In the genomic region with DNA sequence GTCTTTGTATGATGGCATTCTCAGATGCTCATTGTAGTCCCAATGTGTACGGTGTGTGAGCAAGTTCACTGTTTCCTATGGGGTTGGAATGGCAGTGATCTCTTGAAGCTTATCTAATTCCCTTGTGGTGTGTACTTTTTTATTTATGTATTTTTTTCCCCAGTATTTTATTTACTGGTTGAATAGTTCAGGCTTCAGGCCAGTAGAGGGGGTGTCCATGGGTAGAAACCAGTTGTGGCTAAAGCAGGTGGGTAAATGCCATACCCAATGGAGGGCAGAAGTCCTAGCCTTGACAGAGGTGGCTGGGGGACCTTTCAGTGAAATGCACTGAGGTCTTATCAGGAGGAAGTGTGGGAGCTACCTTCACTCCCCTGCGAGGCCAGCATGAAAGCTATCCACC, we compare ENCODE assay signal across 13 cellular contexts.
DNase-seq lines count a peak whose midpoint lies in the region; ATAC-seq and TF ChIP-seq lines count a peak whose summit lies in the region.
"Had no signal": no experiment of that assay in that cellular context is flagged by ENCODE, and none has a peak within 500 bp of the region (broad histone marks: within the 10 kb centered on the region; RNA-seq: fewer than 3 reads in every experiment).

No MANE protein-coding gene starts in this region.

- no peaks in the 10 kb centered on the region for H3K9me3 ChIP-seq in IMR-90 (ENCODE audit: control insufficient read depth, insufficient read depth, low read length)

- H2AK5ac ChIP-seq in IMR-90 (ENCODE audit: low read depth, low read length): no peak overlapping the region

- H2BK15ac ChIP-seq in IMR-90 (ENCODE audit: low read depth, low read length): no peak overlapping the region

- TF ChIP-seq CTCF in GM12872 (IDR thresholded peaks at IDR 0.05; ENCODE audit: insufficient read depth, low read depth, low read length) (0 out of 3 replicates have a peak, but pooled peaks have one; percentile 7), IMR-90 (conservative IDR thresholded peaks at IDR 0.05; ENCODE audit: low read depth, low read length) (no peak), brain microvascular endothelial cell (IDR thresholded peaks at IDR 0.05; ENCODE audit: low read depth, low read length, missing control alignments) (peak; percentile 16), foreskin keratinocyte (conservative IDR thresholded peaks at IDR 0.05) (peak; percentile 16)

- no peak overlapping the region for H3K18ac ChIP-seq in IMR-90 (ENCODE audit: low read depth, low read length)

- CTCF ChIA-PET in IMR-90 (lab: Yijun Ruan, JAX): interaction anchor here (0.6 kb wide), 1 partner anchor 92 kb away, joined by 3 read pairs; no protein-coding TSS in a partner anchor

- BruUV-seq in IMR-90 (replicated peaks; lab: Mats Ljungman, UMichigan): no TSS peak

- in situ Hi-C loops in IMR-90 (cut with MboI; ENCODE audit: low sequenced_read_pairs) (no loop called here), brain microvascular endothelial cell (cut with HindIII; ENCODE audit: low pct_ligation_motif_present, low sequenced_read_pairs) (no loop called here)

- no peak overlapping the region for H4K91ac ChIP-seq in IMR-90 (ENCODE audit: insufficient read depth, low read depth, low read length)

- H3K27ac ChIP-seq in IMR-90 (ENCODE audit: insufficient read depth, low read length): no peak overlapping the region
- no peak overlapping the region for H3K27ac ChIP-seq in brain microvascular endothelial cell
- H3K27ac ChIP-seq in foreskin keratinocyte: no peak overlapping the region
- H3K27ac ChIP-seq: RWPE1 had no signal

- dilution Hi-C loops in IMR-90 (cut with HindIII; ENCODE audit: low sequenced_read_pairs, unreplicated experiment): no loop called here

- no peak for DNase-seq in IMR-90
- DNase-seq in brain microvascular endothelial cell: no peak
- DNase-seq in foreskin keratinocyte: no peak
- no peak for DNase-seq in SW480 (ENCODE audit: low spot score)
- no peak for DNase-seq in NCI-H2029 (lab: John Stamatoyannopoulos, UW)
- DNase-seq: CD4-positive, alpha-beta memory T cell; Kasumi-1; NCI-H1105; NCI-H2081 treated with DMSO at 0.1 percent for 48 hours; NCI-H82 had no signal

- H2AFZ ChIP-seq in IMR-90 (replicated peaks; ENCODE audit: low read length, poor library complexity): no peak overlapping the region

- no peak for TF ChIP-seq RAD21 in IMR-90 (IDR thresholded peaks at IDR 0.05; ENCODE audit: low read length)

- no peak overlapping the region for H2BK120ac ChIP-seq in IMR-90 (ENCODE audit: low read depth, low read length)

- H3K9me1 ChIP-seq in IMR-90 (ENCODE audit: insufficient read depth, low read length): no peaks in the 10 kb centered on the region

- H2BK5ac ChIP-seq in IMR-90 (ENCODE audit: low read depth, low read length, poor library complexity, severe bottlenecking): no peak overlapping the region

- no CpG with 5 or more reads among the region's 2 CpGs for WGBS in IMR-90 (ENCODE audit: extremely low coverage in 2 of 2, insufficient read length in 1 of 2), 2 experiments

- H3K27me3 ChIP-seq in IMR-90 (ENCODE audit: control insufficient read depth, insufficient read depth, low read length) (no peaks in the 10 kb centered on the region), brain microvascular endothelial cell (replicated peaks) (no peaks in the 10 kb centered on the region), foreskin keratinocyte (no peaks in the 10 kb centered on the region)

- H3K23ac ChIP-seq in IMR-90 (ENCODE audit: low read depth, low read length): no peak overlapping the region

- H3K9ac ChIP-seq in IMR-90 (ENCODE audit: low read depth, low read length): no peak overlapping the region

- no peak overlapping the region for H3K56ac ChIP-seq in IMR-90 (ENCODE audit: extremely low read depth, insufficient read depth, low read length)

- no peaks in the 10 kb centered on the region for H3K79me1 ChIP-seq in IMR-90 (ENCODE audit: low read depth in 1 of 2, low read length in 2 of 2)

- no peaks in the 10 kb centered on the region for H4K20me1 ChIP-seq in IMR-90 (ENCODE audit: insufficient read depth, low read length)

- no peak overlapping the region for H2BK20ac ChIP-seq in IMR-90 (ENCODE audit: low read depth, low read length)

- no peak overlapping the region for H3K4me2 ChIP-seq in IMR-90 (ENCODE audit: low read depth, low read length)

- POLR2A ChIA-PET in IMR-90 (lab: Charles Lee; ENCODE audit: unreplicated experiment): no interaction called here

- no peak for ATAC-seq in IMR-90 (ENCODE audit: low read depth)
- no peak for ATAC-seq in foreskin keratinocyte
- no peak for ATAC-seq in GM19455 (IDR thresholded peaks at IDR 0.05; ENCODE audit: unreplicated experiment)

- no peak overlapping the region for H3K14ac ChIP-seq in IMR-90 (replicated peaks; ENCODE audit: low read depth, low read length)

- intact Hi-C loops in IMR-90 (cut with micrococcal nuclease): no loop called here

- H3K4me3 ChIP-seq in IMR-90 (ENCODE audit: insufficient read depth, low read depth, low read length) (no peak overlapping the region), brain microvascular endothelial cell (ENCODE audit: low read depth, low read length) (no peak overlapping the region)

- H4K5ac ChIP-seq in IMR-90 (ENCODE audit: low read depth, low read length): no peak overlapping the region

- TF ChIP-seq POLR2A in IMR-90 (IDR thresholded peaks at IDR 0.05; ENCODE audit: low read depth, low read length): no peak

- H3K4me1 ChIP-seq in IMR-90 (ENCODE audit: control insufficient read depth, insufficient read depth, low read length) (no peaks in the 10 kb centered on the region), foreskin keratinocyte (no peaks in the 10 kb centered on the region)

- H4K8ac ChIP-seq in IMR-90 (ENCODE audit: low read depth in 2 of 2, low read length in 2 of 2): no peak overlapping the region

- H3K36me3 ChIP-seq in IMR-90 (ENCODE audit: control insufficient read depth, insufficient read depth, low read length): no peaks in the 10 kb centered on the region
- no peaks in the 10 kb centered on the region for H3K36me3 ChIP-seq in brain microvascular endothelial cell (replicated peaks)

- no peak overlapping the region for H3K4ac ChIP-seq in IMR-90 (ENCODE audit: low read depth, low read length)

- H2AK9ac ChIP-seq in IMR-90 (replicated peaks; ENCODE audit: low read depth, low read length, poor library complexity): peak overlapping the region; percentile 42

TF ChIP-seq in IMR-90, 13 proteins besides CTCF, POLR2A, EP300 and RAD21:
- TF ChIP-seq RCOR1 (IDR thresholded peaks at IDR 0.05; ENCODE audit: insufficient replicate concordance, low read length): no peak
